20 cellular contexts compared by ENCODE assay signal in genomic region chr2:128416366-128416765, GRCh38.
DNase-seq lines count a peak whose midpoint lies in the region; ATAC-seq, FAIRE-seq and TF ChIP-seq lines count a peak whose summit lies in the region.
"Had no signal": no experiment of that assay in that cellular context is flagged by ENCODE, and none has a peak within 500 bp of the region (broad histone marks: within the 10 kb centered on the region; RNA-seq: fewer than 3 reads in every experiment).

No MANE protein-coding gene starts in this region.

- H3K9me3 Mint-ChIP-seq in activated T-helper 2 cell treated with anti-CD3 and anti-CD28 coated beads, Interferon-gamma antibody, Interleukin-2, Interleukin-4, amounts not matched to agents 10 μg/mL and 5 μg/mL and 100 μg/mL, durations not matched to agents 14 hours and 24 hours and 36 hours, result no peaks in the 10 kb centered on the region

- no peak overlapping the region for H3K23ac ChIP-seq in IMR-90 (ENCODE audit: low read depth, low read length)

- H3K18ac ChIP-seq in IMR-90 (ENCODE audit: low read depth, low read length), result no peak overlapping the region

- H3K27me3 Mint-ChIP-seq in activated T-helper 2 cell treated with anti-CD3 and anti-CD28 coated beads, Interferon-gamma antibody, Interleukin-2, Interleukin-4, amounts not matched to agents 10 μg/mL and 5 μg/mL and 100 μg/mL, durations not matched to agents 14 hours and 24 hours and 36 hours (ENCODE audit: low read depth), result peaks cover 2% of the 10 kb centered on the region

- WGBS in IMR-90 (ENCODE audit: extremely low coverage in 2 of 2, insufficient read length in 1 of 2), 2 experiments, result 80% methylated on average over 1 of the region's 6 CpGs; no CpG with 5 or more reads in 1 of the 2 experiments
- WGBS in esophagus muscularis mucosa, result 80% methylated on average over 6 of the region's 6 CpGs
- WGBS in pancreas, 2 donors, result 88 to 92% methylated on average over 6 of the region's 6 CpGs

- H2AK9ac ChIP-seq in IMR-90 (replicated peaks; ENCODE audit: low read depth, low read length, poor library complexity), result peak overlapping the region; percentile 50

- H3K27ac ChIP-seq in IMR-90 (ENCODE audit: insufficient read depth, low read length), result no peak overlapping the region
- H3K27ac ChIP-seq in esophagus muscularis mucosa (replicated peaks in 1 of 4), result no peak overlapping the region
- H3K27ac ChIP-seq in pancreas, result no peak overlapping the region
- H3K27ac ChIP-seq: ascending aorta had no signal

- H4K8ac ChIP-seq in IMR-90 (ENCODE audit: low read depth in 2 of 2, low read length in 2 of 2), result no peak overlapping the region

- no peak overlapping the region for H3K9ac ChIP-seq in IMR-90 (ENCODE audit: low read depth, low read length)

- no peak overlapping the region for H3K14ac ChIP-seq in IMR-90 (replicated peaks; ENCODE audit: low read depth, low read length)

- TF ChIP-seq EP300 in esophagus muscularis mucosa (IDR thresholded peaks at IDR 0.05), result no peak

- H2AFZ ChIP-seq in IMR-90 (replicated peaks; ENCODE audit: low read length, poor library complexity), result no peak overlapping the region

- no peak for TF ChIP-seq RAD21 in IMR-90 (IDR thresholded peaks at IDR 0.05; ENCODE audit: low read length)

- FAIRE-seq in pancreas (lab: Jason Lieb, UNC), result no peak
- FAIRE-seq: islet of Langerhans had no signal

- in situ Hi-C loops in IMR-90 (cut with MboI; ENCODE audit: low sequenced_read_pairs), result no loop called here

- no peak overlapping the region for H2BK20ac ChIP-seq in IMR-90 (ENCODE audit: low read depth, low read length)

- no peaks in the 10 kb centered on the region for H3K36me3 Mint-ChIP-seq in activated T-helper 2 cell treated with anti-CD3 and anti-CD28 coated beads, Interferon-gamma antibody, Interleukin-2, Interleukin-4, amounts not matched to agents 10 μg/mL and 5 μg/mL and 100 μg/mL, durations not matched to agents 14 hours and 24 hours and 36 hours (ENCODE audit: low read depth)
- H3K36me3 Mint-ChIP-seq: activated naive CD4-positive, alpha-beta T cell treated with anti-CD3 and anti-CD28 coated beads, Interleukin-2, amount 50 U/mL, for 24 hours; CD8-positive, alpha-beta T cell had no signal

- TF ChIP-seq POLR2A in IMR-90 (IDR thresholded peaks at IDR 0.05; ENCODE audit: low read depth, low read length) (no peak), esophagus muscularis mucosa (IDR thresholded peaks at IDR 0.05; ENCODE audit: low read depth) (no peak)

- no peak overlapping the region for H3K27ac Mint-ChIP-seq in activated T-helper 2 cell treated with anti-CD3 and anti-CD28 coated beads, Interferon-gamma antibody, Interleukin-2, Interleukin-4, amounts not matched to agents 10 μg/mL and 5 μg/mL and 100 μg/mL, durations not matched to agents 14 hours and 24 hours and 36 hours
- H3K27ac Mint-ChIP-seq: activated naive CD4-positive, alpha-beta T cell treated with anti-CD3 and anti-CD28 coated beads, Interleukin-2, amount 50 U/mL, for 24 hours; CD8-positive, alpha-beta T cell; HFFc6; memory B cell; naive thymus-derived CD8-positive, alpha-beta T cell had no signal

- ATAC-seq in IMR-90 (ENCODE audit: low read depth) (no peak), pancreas (no peak)
- ATAC-seq: CD8-positive, alpha-beta T cell; naive thymus-derived CD8-positive, alpha-beta T cell had no signal

- no TSS peak for BruUV-seq in IMR-90 (replicated peaks; lab: Mats Ljungman, UMichigan)

- H4K20me1 ChIP-seq in IMR-90 (ENCODE audit: insufficient read depth, low read length), result no peaks in the 10 kb centered on the region

- H3K4me1 ChIP-seq in BE2C (peaks cover 22% of the 10 kb centered on the region), IMR-90 (ENCODE audit: control insufficient read depth, insufficient read depth, low read length) (no peaks in the 10 kb centered on the region), esophagus muscularis mucosa (no peaks in the 10 kb centered on the region), pancreas (peaks cover 0 to 11% (median 5%) of the 10 kb centered on the region in 3 donors)
- H3K4me1 ChIP-seq: ascending aorta had no signal

- no peak overlapping the region for H2BK120ac ChIP-seq in IMR-90 (ENCODE audit: low read depth, low read length)

- intact Hi-C loops in IMR-90 (cut with micrococcal nuclease) (no loop called here), esophagus muscularis mucosa (cut with DNase I) (no loop called here), pancreas (cut with DNase I) (no loop called here)
- intact Hi-C loops in activated T-helper 2 cell treated with anti-CD3 and anti-CD28 coated beads, Interferon-gamma antibody, Interleukin-2, Interleukin-4, amounts not matched to agents 10 μg/mL and 5 μg/mL and 100 μg/mL, durations not matched to agents 14 hours and 24 hours and 36 hours (cut with micrococcal nuclease), result no loop called here

- no peaks in the 10 kb centered on the region for H3K9me1 ChIP-seq in IMR-90 (ENCODE audit: insufficient read depth, low read length)

- H4K5ac ChIP-seq in IMR-90 (ENCODE audit: low read depth, low read length), result no peak overlapping the region

- TF ChIP-seq CTCF in BE2C (IDR thresholded peaks at IDR 0.05; ENCODE audit: low read depth, low read length) (peak; percentile 22; the same call in 1 of the 2 replicates), IMR-90 (conservative IDR thresholded peaks at IDR 0.05; ENCODE audit: low read depth, low read length) (no peak), esophagus muscularis mucosa (IDR thresholded peaks at IDR 0.05) (no peak), pancreas (IDR thresholded peaks at IDR 0.05) (no peak)

- no peaks in the 10 kb centered on the region for H3K9me3 ChIP-seq in BE2C
- H3K9me3 ChIP-seq in IMR-90 (ENCODE audit: control insufficient read depth, insufficient read depth, low read length), result peaks cover 2% of the 10 kb centered on the region; the same call in 1 of the 2 replicates
- no peaks in the 10 kb centered on the region for H3K9me3 ChIP-seq in esophagus muscularis mucosa
- no peaks in the 10 kb centered on the region for H3K9me3 ChIP-seq in pancreas
- H3K9me3 ChIP-seq: ascending aorta had no signal

- H3K79me1 ChIP-seq in IMR-90 (ENCODE audit: low read depth in 1 of 2, low read length in 2 of 2), result no peaks in the 10 kb centered on the region

- dilution Hi-C loops in IMR-90 (cut with HindIII; ENCODE audit: low sequenced_read_pairs, unreplicated experiment), result no loop called here

- H3K36me3 ChIP-seq in BE2C (no peaks in the 10 kb centered on the region), IMR-90 (ENCODE audit: control insufficient read depth, insufficient read depth, low read length) (no peaks in the 10 kb centered on the region), esophagus muscularis mucosa (no peaks in the 10 kb centered on the region), pancreas (no peaks in the 10 kb centered on the region)
- H3K36me3 ChIP-seq: ascending aorta had no signal

- no peak overlapping the region for H3K4ac ChIP-seq in IMR-90 (ENCODE audit: low read depth, low read length)

- H3K27me3 ChIP-seq in BE2C (no peaks in the 10 kb centered on the region), IMR-90 (ENCODE audit: control insufficient read depth, insufficient read depth, low read length) (no peaks in the 10 kb centered on the region), esophagus muscularis mucosa (no peaks in the 10 kb centered on the region), pancreas (no peaks in the 10 kb centered on the region)
- H3K27me3 ChIP-seq: ascending aorta had no signal

- no peak overlapping the region for H2BK15ac ChIP-seq in IMR-90 (ENCODE audit: low read depth, low read length)

- CTCF ChIA-PET in IMR-90 (lab: Yijun Ruan, JAX), result no interaction called here

- no peak overlapping the region for H2AK5ac ChIP-seq in IMR-90 (ENCODE audit: low read depth, low read length)

- H3K4me1 Mint-ChIP-seq in activated T-helper 2 cell treated with anti-CD3 and anti-CD28 coated beads, Interferon-gamma antibody, Interleukin-2, Interleukin-4, amounts not matched to agents 10 μg/mL and 5 μg/mL and 100 μg/mL, durations not matched to agents 14 hours and 24 hours and 36 hours (ENCODE audit: low read depth), result peaks cover 8% of the 10 kb centered on the region
- H3K4me1 Mint-ChIP-seq: activated naive CD4-positive, alpha-beta T cell treated with anti-CD3 and anti-CD28 coated beads, Interleukin-2, amount 50 U/mL, for 24 hours; memory B cell; naive thymus-derived CD8-positive, alpha-beta T cell had no signal

- no peak overlapping the region for H3K4me2 ChIP-seq in IMR-90 (ENCODE audit: low read depth, low read length)

- POLR2A ChIA-PET in IMR-90 (lab: Charles Lee; ENCODE audit: unreplicated experiment), result no interaction called here

- H2BK5ac ChIP-seq in IMR-90 (ENCODE audit: low read depth, low read length, poor library complexity, severe bottlenecking), result no peak overlapping the region

- no peak overlapping the region for H4K91ac ChIP-seq in IMR-90 (ENCODE audit: insufficient read depth, low read depth, low read length)

- DNase-seq in BE2C (peak; percentile 70), IMR-90 (no peak), esophagus muscularis mucosa (ENCODE audit: extremely low spot score) (peak; percentile 39), pancreas (peak in 4 of 6 donors; percentile 1 to 49 (median 28)), NCI-H1436 (lab: John Stamatoyannopoulos, UW) (no peak)
- no peak for DNase-seq in activated T-helper 2 cell treated with anti-CD3 and anti-CD28 coated beads, Interferon-gamma antibody, Interleukin-2, Interleukin-4, amounts not matched to agents 10 μg/mL and 5 μg/mL and 100 μg/mL, durations not matched to agents 14 hours and 24 hours and 36 hours (ENCODE audit: low spot score)
- no peak for DNase-seq in NK-92 treated with Interleukin-12 subunit alpha and Interleukin-12 subunit beta, amount 100 ng/mL, for 24 hours (lab: John Stamatoyannopoulos, UW)
- DNase-seq in activated naive CD4-positive, alpha-beta T cell (lab: John Stamatoyannopoulos, UW), result no peak
- DNase-seq: cerebellar nuclear complex, DMS79, HFFc6, NCI-H2029, NCI-H446, substantia nigra had no signal

- H3K4me3 ChIP-seq in BE2C (ENCODE audit: low read depth, low read length), result no peak overlapping the region
- no peak overlapping the region for H3K4me3 ChIP-seq in IMR-90 (ENCODE audit: insufficient read depth, low read depth, low read length)
- no peak overlapping the region for H3K4me3 ChIP-seq in esophagus muscularis mucosa
- no peak overlapping the region for H3K4me3 ChIP-seq in pancreas
- H3K4me3 ChIP-seq: ascending aorta had no signal

- no peak overlapping the region for H3K4me3 Mint-ChIP-seq in activated T-helper 2 cell treated with anti-CD3 and anti-CD28 coated beads, Interferon-gamma antibody, Interleukin-2, Interleukin-4, amounts not matched to agents 10 μg/mL and 5 μg/mL and 100 μg/mL, durations not matched to agents 14 hours and 24 hours and 36 hours (ENCODE audit: low read depth)
- H3K4me3 Mint-ChIP-seq: activated naive CD4-positive, alpha-beta T cell treated with anti-CD3 and anti-CD28 coated beads, Interleukin-2, amount 50 U/mL, for 24 hours; CD8-positive, alpha-beta T cell; HFFc6; memory B cell; naive thymus-derived CD8-positive, alpha-beta T cell had no signal

- H3K56ac ChIP-seq in IMR-90 (ENCODE audit: extremely low read depth, insufficient read depth, low read length), result no peak overlapping the region

TF ChIP-seq in IMR-90, 13 proteins besides CTCF, POLR2A, EP300 and RAD21 (continues in another document):
- no peak for TF ChIP-seq MAFK (IDR thresholded peaks at IDR 0.05; ENCODE audit: low read depth, low read length)
- TF ChIP-seq FOS (IDR thresholded peaks at IDR 0.05; ENCODE audit: low read depth, low read length), result no peak
- TF ChIP-seq MXI1 (IDR thresholded peaks at IDR 0.05; ENCODE audit: borderline replicate concordance, low read depth, low read length), result no peak
- no peak for TF ChIP-seq RCOR1 (IDR thresholded peaks at IDR 0.05; ENCODE audit: insufficient replicate concordance, low read length)

Comparison
In these comparisons a context has a peak if more than half of its experiments do, and no peak if none do; other contexts are left out.
1. DNase-seq: peak in BE2C (single experiment), esophagus muscularis mucosa (single experiment) and pancreas (4 of 6); none in IMR-90 (single experiment), activated T-helper 2 cell treated with anti-CD3 and anti-CD28 coated beads, Interferon-gamma antibody, Interleukin-2, Interleukin-4, amounts not matched to agents 10 μg/mL and 5 μg/mL and 100 μg/mL, durations not matched to agents 14 hours and 24 hours and 36 hours (single experiment), NCI-H1436 (single experiment), NK-92 treated with Interleukin-12 subunit alpha and Interleukin-12 subunit beta, amount 100 ng/mL, for 24 hours (single experiment) and activated naive CD4-positive, alpha-beta T cell (0 of 4).